Comparison of ENCODE assay signal across 30 cellular contexts in the genomic region with DNA sequence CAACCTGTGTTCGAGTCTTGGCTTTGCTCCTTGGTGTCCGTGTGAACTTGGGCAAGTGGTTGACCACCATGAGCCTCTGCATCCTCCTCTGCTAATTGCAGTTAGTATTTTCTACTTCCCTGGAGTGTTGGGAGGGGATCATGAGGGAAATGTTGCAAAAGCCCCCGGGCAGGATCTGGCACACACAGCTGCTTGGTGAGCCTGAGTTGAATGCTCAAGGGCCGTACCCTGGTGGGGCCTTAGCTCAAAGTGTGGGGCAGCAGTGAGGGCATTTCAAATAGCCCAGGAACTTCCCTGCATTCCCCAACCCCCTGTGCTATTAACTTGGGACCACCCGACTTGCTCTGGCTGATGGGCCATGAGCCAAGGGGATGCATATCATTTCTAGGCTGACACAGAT.
"Had no signal": no experiment of that assay in that cellular context is flagged by ENCODE, and none has a peak within 500 bp of the region (broad histone marks: within the 10 kb centered on the region; RNA-seq: fewer than 3 reads in every experiment).

No MANE protein-coding gene starts in this region.

- H3K27ac ChIP-seq: ascending aorta, breast epithelium, cardiac muscle cell, VCaP had no signal

- H3K4me3 Mint-ChIP-seq: activated CD4-positive, alpha-beta memory T cell treated with anti-CD3 and anti-CD28 coated beads, Interleukin-2, amount 10 ng/mL, durations not matched to agents 7 days and 5 days; activated CD4-positive, alpha-beta T cell treated with anti-CD3 and anti-CD28 coated beads, Interleukin-2, amount 10 ng/mL, durations not matched to agents 7 days and 5 days; activated naive CD4-positive, alpha-beta T cell treated with anti-CD3 and anti-CD28 coated beads, Interleukin-2, amount 10 ng/mL, durations not matched to agents 7 days and 5 days; activated naive CD8-positive, alpha-beta T cell treated with anti-CD3 and anti-CD28 coated beads, Interleukin-2, amount 10 ng/mL, durations not matched to agents 7 days and 5 days; activated T-cell treated with anti-CD3 and anti-CD28 coated beads, Interleukin-2, amount 50 U/mL, for 24 hours; activated T-cell treated with anti-CD3 and anti-CD28 coated beads, Interleukin-2, amount 50 U/mL, for 72 hours; brain; central memory CD8-positive, alpha-beta T cell; endodermal cell; T-helper 17 cell; T-helper 2 cell treated with Interferon-gamma antibody and Interleukin-4, amounts not matched to agents 5 μg/mL and 100 μg/mL, for 36 hours; WTC11 had no signal

- H3K9me3 Mint-ChIP-seq: activated CD4-positive, alpha-beta memory T cell treated with anti-CD3 and anti-CD28 coated beads, Interleukin-2, amount 10 ng/mL, durations not matched to agents 7 days and 5 days; activated CD4-positive, alpha-beta T cell treated with anti-CD3 and anti-CD28 coated beads, Interleukin-2, amount 10 ng/mL, durations not matched to agents 7 days and 5 days; activated naive CD4-positive, alpha-beta T cell treated with anti-CD3 and anti-CD28 coated beads, Interleukin-2, amount 10 ng/mL, durations not matched to agents 7 days and 5 days; activated naive CD4-positive, alpha-beta T cell treated with anti-CD3 and anti-CD28 coated beads, Interleukin-2, amount 50 U/mL, for 72 hours; activated naive CD8-positive, alpha-beta T cell treated with anti-CD3 and anti-CD28 coated beads, Interleukin-2, amount 10 ng/mL, durations not matched to agents 7 days and 5 days; activated T-cell treated with anti-CD3 and anti-CD28 coated beads, Interleukin-2, amount 50 U/mL, for 24 hours; activated T-cell treated with anti-CD3 and anti-CD28 coated beads, Interleukin-2, amount 50 U/mL, for 72 hours; central memory CD8-positive, alpha-beta T cell; endodermal cell; T-helper 2 cell treated with Interferon-gamma antibody and Interleukin-4, amounts not matched to agents 5 μg/mL and 100 μg/mL, for 36 hours; WTC11 had no signal

- H3K4me1 Mint-ChIP-seq: activated CD4-positive, alpha-beta memory T cell treated with anti-CD3 and anti-CD28 coated beads, Interleukin-2, amount 10 ng/mL, durations not matched to agents 7 days and 5 days; activated CD4-positive, alpha-beta T cell treated with anti-CD3 and anti-CD28 coated beads, Interleukin-2, amount 10 ng/mL, durations not matched to agents 7 days and 5 days; activated naive CD4-positive, alpha-beta T cell treated with anti-CD3 and anti-CD28 coated beads, Interleukin-2, amount 10 ng/mL, durations not matched to agents 7 days and 5 days; activated naive CD8-positive, alpha-beta T cell treated with anti-CD3 and anti-CD28 coated beads, Interleukin-2, amount 10 ng/mL, durations not matched to agents 7 days and 5 days; brain; central memory CD8-positive, alpha-beta T cell; endodermal cell; T-helper 17 cell had no signal

- H3K9me3 ChIP-seq: ascending aorta, breast epithelium had no signal

- H3K36me3 Mint-ChIP-seq: activated naive CD4-positive, alpha-beta T cell treated with anti-CD3 and anti-CD28 coated beads, Interleukin-2, amount 10 ng/mL, durations not matched to agents 7 days and 5 days; activated naive CD4-positive, alpha-beta T cell treated with anti-CD3 and anti-CD28 coated beads, Interleukin-2, amount 50 U/mL, for 72 hours; activated naive CD8-positive, alpha-beta T cell treated with anti-CD3 and anti-CD28 coated beads, Interleukin-2, amount 10 ng/mL, durations not matched to agents 7 days and 5 days; brain; WTC11 had no signal

- DNase-seq: activated CD4-positive, alpha-beta memory T cell treated with anti-CD3 and anti-CD28 coated beads, Interleukin-2, amount 10 ng/mL, durations not matched to agents 7 days and 5 days; activated CD4-positive, alpha-beta T cell treated with anti-CD3 and anti-CD28 coated beads for 1 hour; activated CD4-positive, alpha-beta T cell treated with anti-CD3 and anti-CD28 coated beads for 4 hours; activated CD4-positive, alpha-beta T cell treated with anti-CD3 and anti-CD28 coated beads, Interleukin-2, amount 10 ng/mL, durations not matched to agents 7 days and 5 days; activated CD4-positive, alpha-beta T cell treated with anti-CD3 and anti-CD28 coated beads, Interleukin-2, amount 50 U/mL, for 4 hours; activated CD8-positive, alpha-beta memory T cell treated with anti-CD3 and anti-CD28 coated beads, Interleukin-2, amount 50 U/mL, for 48 hours; activated gamma-delta T cell; activated naive CD4-positive, alpha-beta T cell; activated naive CD4-positive, alpha-beta T cell treated with anti-CD3 and anti-CD28 coated beads, Interleukin-2, amount 10 ng/mL, durations not matched to agents 7 days and 5 days; activated naive CD8-positive, alpha-beta T cell treated with anti-CD3 and anti-CD28 coated beads, Interleukin-2, amount 10 ng/mL, durations not matched to agents 7 days and 5 days; activated T-cell treated with anti-CD3 and anti-CD28 coated beads for 4 hours; activated T-cell treated with anti-CD3 and anti-CD28 coated beads, Interleukin-2, amount 50 U/mL, for 24 hours; activated T-cell treated with anti-CD3 and anti-CD28 coated beads, Interleukin-2, amount 50 U/mL, for 72 hours; cortex of kidney; dermis blood vessel endothelial cell; effector memory CD4-positive, alpha-beta T cell; foreskin fibroblast; T-helper 1 cell; T-helper 17 cell; T1000 had no signal

- H3K4me3 ChIP-seq: ascending aorta, breast epithelium, cardiac muscle cell had no signal

- H3K27ac Mint-ChIP-seq: activated CD4-positive, alpha-beta memory T cell treated with anti-CD3 and anti-CD28 coated beads, Interleukin-2, amount 10 ng/mL, durations not matched to agents 7 days and 5 days; activated CD4-positive, alpha-beta T cell treated with anti-CD3 and anti-CD28 coated beads, Interleukin-2, amount 10 ng/mL, durations not matched to agents 7 days and 5 days; activated naive CD4-positive, alpha-beta T cell treated with anti-CD3 and anti-CD28 coated beads, Interleukin-2, amount 10 ng/mL, durations not matched to agents 7 days and 5 days; activated naive CD4-positive, alpha-beta T cell treated with anti-CD3 and anti-CD28 coated beads, Interleukin-2, amount 50 U/mL, for 72 hours; activated naive CD8-positive, alpha-beta T cell treated with anti-CD3 and anti-CD28 coated beads, Interleukin-2, amount 10 ng/mL, durations not matched to agents 7 days and 5 days; activated T-cell treated with anti-CD3 and anti-CD28 coated beads, Interleukin-2, amount 50 U/mL, for 24 hours; activated T-cell treated with anti-CD3 and anti-CD28 coated beads, Interleukin-2, amount 50 U/mL, for 72 hours; brain; endodermal cell; T-helper 17 cell; T-helper 2 cell treated with Interferon-gamma antibody and Interleukin-4, amounts not matched to agents 5 μg/mL and 100 μg/mL, for 36 hours; WTC11 had no signal

- H3K36me3 ChIP-seq: ascending aorta, breast epithelium, cardiac muscle cell had no signal

- H3K4me1 ChIP-seq: ascending aorta, breast epithelium had no signal

- H3K27me3 ChIP-seq: ascending aorta had no signal
